In genomic region chr15:70853855-70854668, GRCh38 we compare ENCODE assay signal across 8 cellular contexts. TPM values are rescaled to one million over a fixed set of nuclear protein-coding genes. Genes with fewer than 3 reads are reported as not detected.
DNase-seq lines count a peak whose midpoint lies in the region; ATAC-seq and TF ChIP-seq lines count a peak whose summit lies in the region.

LARP6 (minus strand) TSS chr15:70854157; CDS start chr15:70854088, 69 bp downstream.

- H3K27me3 ChIP-seq in MM.1S (replicated peaks; ENCODE audit: insufficient read depth, low read length) = no peaks in the 10 kb centered on the region
- H3K27me3 ChIP-seq in neural progenitor cell = peaks cover 18% of the 10 kb centered on the region
- H3K27me3 ChIP-seq in aorta (ENCODE audit: control insufficient read depth in 1 of 2, insufficient read depth in 2 of 2, low read length in 1 of 2) = no peaks in the 10 kb centered on the region

- H3K27me3 Mint-ChIP-seq in activated naive CD4-positive, alpha-beta T cell treated with anti-CD3 and anti-CD28 coated beads for 36 hours (ENCODE audit: low read depth) = peaks cover 58% of the 10 kb centered on the region
- peaks cover 13% of the 10 kb centered on the region for H3K27me3 Mint-ChIP-seq in neural progenitor cell (ENCODE audit: insufficient read depth, low read depth)

- H3K9ac ChIP-seq in ES-I3 (ENCODE audit: low read depth, low read length) (peak within 1 kb of the TSS; percentile 77), MM.1S (ENCODE audit: low read length) (no peak within 1 kb of the TSS), neural progenitor cell (peak within 1 kb of the TSS; percentile 44)

- TF ChIP-seq CTCF in MM.1S (IDR thresholded peaks at IDR 0.05; ENCODE audit: low read length) (no peak), neural progenitor cell (IDR thresholded peaks at IDR 0.05) (no peak)

- WGBS in aorta, 2 donors = 0 to 1% methylated on average over 50 to 94 of the region's 94 CpGs

- peaks cover 2% of the 10 kb centered on the region for H3K36me3 Mint-ChIP-seq in activated naive CD4-positive, alpha-beta T cell treated with anti-CD3 and anti-CD28 coated beads for 36 hours (ENCODE audit: low read depth)
- peaks cover 13% of the 10 kb centered on the region for H3K36me3 Mint-ChIP-seq in neural progenitor cell

- no peaks in the 10 kb centered on the region for H3K9me2 ChIP-seq in MM.1S (replicated peaks; ENCODE audit: insufficient read depth, low read length)

- H3K4me1 ChIP-seq in ES-I3 (ENCODE audit: insufficient read depth, low read length) = peaks cover 8% of the 10 kb centered on the region
- peaks cover 7% of the 10 kb centered on the region; the same call in 1 of the 2 replicates for H3K4me1 ChIP-seq in MM.1S (ENCODE audit: low read length)
- H3K4me1 ChIP-seq in neural progenitor cell = no peaks in the 10 kb centered on the region
- no peaks in the 10 kb centered on the region for H3K4me1 ChIP-seq in aorta (ENCODE audit: control insufficient read depth in 1 of 2, insufficient read depth in 2 of 2, low read length in 2 of 2)

- peak within 1 kb of the TSS; percentile 76 for H3K4me3 Mint-ChIP-seq in activated naive CD4-positive, alpha-beta T cell treated with anti-CD3 and anti-CD28 coated beads for 36 hours
- H3K4me3 Mint-ChIP-seq in neural progenitor cell = peak within 1 kb of the TSS; percentile 97

- H3K4me3 ChIP-seq in MM.1S (ENCODE audit: low read length) = peak within 1 kb of the TSS; percentile 44; the same call in 1 of the 2 replicates
- H3K4me3 ChIP-seq in neural progenitor cell = peak within 1 kb of the TSS; percentile 78
- peak within 1 kb of the TSS; percentile 72 to 73 for H3K4me3 ChIP-seq in aorta (ENCODE audit: low read length in 2 of 2)

- ATAC-seq in aorta (ENCODE audit: low FRiP score) = peak; percentile 88
- ATAC-seq in HG02970 (IDR thresholded peaks at IDR 0.05; ENCODE audit: low FRiP score, unreplicated experiment) = no peak
- ATAC-seq in GM18867 (IDR thresholded peaks at IDR 0.05; ENCODE audit: unreplicated experiment) = no peak

- H3K9me3 ChIP-seq in ES-I3 (ENCODE audit: control insufficient read depth, insufficient read depth, low read length) (no peaks in the 10 kb centered on the region), MM.1S (replicated peaks; ENCODE audit: insufficient read depth, low read length) (no peaks in the 10 kb centered on the region), neural progenitor cell (ENCODE audit: low read depth) (no peaks in the 10 kb centered on the region), aorta (ENCODE audit: control insufficient read depth, low read length) (no peaks in the 10 kb centered on the region)

- H3F3A ChIP-seq in MM.1S (ENCODE audit: insufficient read depth, low read length) (no peaks in the 10 kb centered on the region), neural progenitor cell (ENCODE audit: low read depth) (peaks cover 13% of the 10 kb centered on the region)

- H2AFZ ChIP-seq in MM.1S (ENCODE audit: low read length) (peak within 1 kb of the TSS; percentile 54), neural progenitor cell (replicated peaks) (peak within 1 kb of the TSS; percentile 98)

- CTCF ChIA-PET in activated naive CD4-positive, alpha-beta T cell treated with anti-CD3 and anti-CD28 coated beads for 36 hours (lab: Charles Lee) = interaction anchor here (0.7 kb wide), 1 partner anchor 15 kb away, joined by 3 read pairs; no protein-coding TSS in a partner anchor

- intact Hi-C loops in activated naive CD4-positive, alpha-beta T cell treated with anti-CD3 and anti-CD28 coated beads for 36 hours (cut with micrococcal nuclease) = no loop called here
- intact Hi-C loops in aorta (cut with DNase I) = no loop called here

- no peak within 1 kb of the TSS for H3K27ac Mint-ChIP-seq in activated naive CD4-positive, alpha-beta T cell treated with anti-CD3 and anti-CD28 coated beads for 36 hours
- peak within 1 kb of the TSS; percentile 97 for H3K27ac Mint-ChIP-seq in neural progenitor cell

- peak within 1 kb of the TSS; percentile 66 for H3K4me2 ChIP-seq in MM.1S (ENCODE audit: low read depth, low read length)
- H3K4me2 ChIP-seq in neural progenitor cell = peak within 1 kb of the TSS; percentile 79

- H3K9me3 Mint-ChIP-seq in activated naive CD4-positive, alpha-beta T cell treated with anti-CD3 and anti-CD28 coated beads for 36 hours = no peaks in the 10 kb centered on the region
- H3K9me3 Mint-ChIP-seq in neural progenitor cell = no peaks in the 10 kb centered on the region

- no peaks in the 10 kb centered on the region for H3K36me3 ChIP-seq in ES-I3 (ENCODE audit: insufficient read depth, low read length)
- H3K36me3 ChIP-seq in MM.1S (replicated peaks; ENCODE audit: insufficient read depth, low read length) = no peaks in the 10 kb centered on the region
- no peaks in the 10 kb centered on the region for H3K36me3 ChIP-seq in neural progenitor cell
- H3K36me3 ChIP-seq in aorta (ENCODE audit: control insufficient read depth in 1 of 2, insufficient read depth in 2 of 2, low read length in 1 of 2) = peaks cover 0 to 2% of the 10 kb centered on the region in 2 donors

- H3K4me1 Mint-ChIP-seq in activated naive CD4-positive, alpha-beta T cell treated with anti-CD3 and anti-CD28 coated beads for 36 hours (ENCODE audit: low read depth) = peaks cover 5% of the 10 kb centered on the region
- H3K4me1 Mint-ChIP-seq in neural progenitor cell = peaks cover 16% of the 10 kb centered on the region

- H3K27ac ChIP-seq in MM.1S (ENCODE audit: low read length) = no peak within 1 kb of the TSS
- no peak within 1 kb of the TSS for H3K27ac ChIP-seq in neural progenitor cell
- H3K27ac ChIP-seq in aorta (ENCODE audit: low read depth in 1 of 2, low read length in 2 of 2) = peak within 1 kb of the TSS; percentile 83 to 87

- DNase-seq in MM.1S = peak; percentile 10
- DNase-seq in activated naive CD4-positive, alpha-beta T cell treated with anti-CD3 and anti-CD28 coated beads for 36 hours = peak; percentile 8
- no peak for DNase-seq in glomerular endothelial cell (ENCODE audit: extremely low read depth, low read depth, low spot score)
- DNase-seq in neural progenitor cell (ENCODE audit: low spot score) = peak; percentile 89
- DNase-seq in aorta = peak; percentile 76 to 90

- H3K79me2 ChIP-seq in MM.1S (ENCODE audit: low read length) (no peaks in the 10 kb centered on the region), neural progenitor cell (ENCODE audit: low read depth) (peaks cover 7% of the 10 kb centered on the region)

- H4K20me1 ChIP-seq in MM.1S (ENCODE audit: insufficient read depth, low read length) = no peaks in the 10 kb centered on the region
- peaks cover 16% of the 10 kb centered on the region for H4K20me1 ChIP-seq in neural progenitor cell (ENCODE audit: low read depth)

RNA-seq across cellular contexts. Expression of gene LARP6, which starts in this region (rescaled TPM):
- total RNA-seq in activated naive CD4-positive, alpha-beta T cell treated with anti-CD3 and anti-CD28 coated beads for 36 hours = not detected
- 18.4 and 48.9 TPM in 2 replicates for total RNA-seq in glomerular endothelial cell
- 18.6 and 19.3 TPM in 2 replicates for total RNA-seq in neural progenitor cell (ENCODE audit: low replicate concordance)
- 10 to 100 TPM; 42.2 to 49.7 TPM for total RNA-seq in aorta
- polyA plus RNA-seq in aorta = 10 to 100 TPM; 31.2 to 73.3 TPM

Comparison
In these comparisons a context has a peak if more than half of its experiments do, and no peak if none do; other contexts are left out.
1. RNA of gene LARP6 (total RNA-seq): 42.2 to 49.7 TPM in aorta, 18.4 to 48.9 TPM in glomerular endothelial cell and 18.6 to 19.3 TPM in neural progenitor cell; not detected in activated naive CD4-positive, alpha-beta T cell treated with anti-CD3 and anti-CD28 coated beads for 36 hours; every median in the first group is over 10 times any median in the second.
2. Peak in DNase-seq in activated naive CD4-positive, alpha-beta T cell treated with anti-CD3 and anti-CD28 coated beads for 36 hours; RNA of the gene not detected or under 1 TPM.
3. H3K27ac ChIP-seq: peak in aorta (2 of 2); none in MM.1S (single experiment) and neural progenitor cell (single experiment).
4. Peak in every context shown above with its lines, with median percentiles within 50 percentile points of each other: H3K4me3 ChIP-seq.